Comparison of ENCODE assay signal across 18 cellular contexts in genomic region chr3:179224584-179224983, GRCh38. TPM values are rescaled to one million over a fixed set of nuclear protein-coding genes. Genes with fewer than 3 reads are reported as not detected.
DNase-seq lines count a peak whose midpoint lies in the region; ATAC-seq, FAIRE-seq and TF ChIP-seq lines count a peak whose summit lies in the region.
"Had no signal": no experiment of that assay in that cellular context is flagged by ENCODE, and none has a peak within 500 bp of the region (broad histone marks: within the 10 kb centered on the region; RNA-seq: fewer than 3 reads in every experiment).

No MANE protein-coding gene starts in this region.

- H3K36me3 Mint-ChIP-seq in T-helper 17 cell (ENCODE audit: low read depth) = no peaks in the 10 kb centered on the region
- peaks cover 6 to 63% (median 9%) of the 10 kb centered on the region in 3 donors for H3K36me3 Mint-ChIP-seq in CD8-positive, alpha-beta memory T cell

- peaks cover 2 to 10% of the 10 kb centered on the region in 2 donors for H3K36me3 ChIP-seq in small intestine (ENCODE audit: control insufficient read depth in 2 of 2, insufficient read depth in 2 of 2, low read length in 2 of 2)
- peaks cover 16% of the 10 kb centered on the region for H3K36me3 ChIP-seq in CD8-positive, alpha-beta memory T cell (ENCODE audit: insufficient read depth, low read length)

- FAIRE-seq in small intestine (lab: Jason Lieb, UNC) = peak; percentile 90
- FAIRE-seq: D721Med, H1, HTR-8/SVneo had no signal

- H3K4me1 ChIP-seq in small intestine (ENCODE audit: control insufficient read depth in 2 of 2, insufficient read depth in 1 of 2, low read depth in 1 of 2, low read length in 1 of 2) = no peaks in the 10 kb centered on the region
- no peaks in the 10 kb centered on the region for H3K4me1 ChIP-seq in CD8-positive, alpha-beta memory T cell (ENCODE audit: insufficient read depth, low read length)
- H3K4me1 ChIP-seq: BE2C, Caco-2 had no signal

- DNase-seq in T-helper 17 cell (no peak), myocyte (ENCODE audit: low read depth) (peak; percentile 79), small intestine (no peak), mucosa of gallbladder (ENCODE audit: low spot score) (no peak)
- DNase-seq in CD8-positive, alpha-beta memory T cell = no peak
- DNase-seq: ACHN; BE2C; C1 segment of cervical spinal cord; Caco-2; CD4-positive, CD25-positive, alpha-beta regulatory T cell; H9; IMR-90; KBM-7 had no signal

- no peak overlapping the region for H3K4me3 Mint-ChIP-seq in T-helper 17 cell
- no peak overlapping the region for H3K4me3 Mint-ChIP-seq in CD8-positive, alpha-beta memory T cell
- H3K4me3 Mint-ChIP-seq: CD4-positive, CD25-positive, alpha-beta regulatory T cell; H9 had no signal

- H3K27me3 Mint-ChIP-seq in T-helper 17 cell = no peaks in the 10 kb centered on the region
- no peaks in the 10 kb centered on the region for H3K27me3 Mint-ChIP-seq in CD8-positive, alpha-beta memory T cell
- H3K27me3 Mint-ChIP-seq: CD4-positive, CD25-positive, alpha-beta regulatory T cell had no signal

- no peak overlapping the region for H3K4me3 ChIP-seq in small intestine (ENCODE audit: low read depth in 1 of 2, low read length in 2 of 2)
- no peak overlapping the region for H3K4me3 ChIP-seq in CD8-positive, alpha-beta memory T cell (ENCODE audit: low read length)

- WGBS in small intestine, 3 donors = 91 to 94% (median 93%) methylated on average over 1 of the region's 1 CpG

- POLR2A ChIA-PET in CD8-positive, alpha-beta memory T cell (lab: Charles Lee) = no interaction called here

- H3K4me1 Mint-ChIP-seq in T-helper 17 cell = peaks cover 5% of the 10 kb centered on the region
- no peaks in the 10 kb centered on the region for H3K4me1 Mint-ChIP-seq in CD8-positive, alpha-beta memory T cell

- H3K27ac Mint-ChIP-seq in T-helper 17 cell = peak overlapping the region; percentile 53
- H3K27ac Mint-ChIP-seq in CD8-positive, alpha-beta memory T cell = peak overlapping the region in 4 of 8 donors; percentile 8 to 44 (median 30)

- no peaks in the 10 kb centered on the region for H3K27me3 ChIP-seq in small intestine (ENCODE audit: control insufficient read depth in 2 of 2, insufficient read depth in 2 of 2, low read length in 2 of 2)
- H3K27me3 ChIP-seq in CD8-positive, alpha-beta memory T cell (ENCODE audit: insufficient read depth, low read length, poor library complexity, severe bottlenecking) = no peaks in the 10 kb centered on the region
- H3K27me3 ChIP-seq: BE2C had no signal

- no peaks in the 10 kb centered on the region for H3K9me3 Mint-ChIP-seq in CD8-positive, alpha-beta memory T cell
- H3K9me3 Mint-ChIP-seq: CD4-positive, CD25-positive, alpha-beta regulatory T cell; H9 had no signal

- H3K9me3 ChIP-seq in T-helper 17 cell (ENCODE audit: control insufficient read depth, low read length, poor library complexity, severe bottlenecking) = no peaks in the 10 kb centered on the region
- no peaks in the 10 kb centered on the region for H3K9me3 ChIP-seq in small intestine (ENCODE audit: control insufficient read depth, low read depth)
- no peaks in the 10 kb centered on the region for H3K9me3 ChIP-seq in CD8-positive, alpha-beta memory T cell (ENCODE audit: low read length)
- H3K9me3 ChIP-seq: BE2C, Caco-2 had no signal

- ATAC-seq in GM18868 (IDR thresholded peaks at IDR 0.05; ENCODE audit: unreplicated experiment) = peak; percentile 67
- ATAC-seq in T-helper 17 cell = no peak
- no peak for ATAC-seq in SK-N-SH treated with all-trans-retinoic acid at 6 μM for 48 hours

- CTCF ChIA-PET in CD8-positive, alpha-beta memory T cell (lab: Charles Lee) = no interaction called here

- no peak overlapping the region for H3K27ac ChIP-seq in small intestine (ENCODE audit: low read depth in 1 of 2, low read length in 1 of 2)
- no peak overlapping the region for H3K27ac ChIP-seq in CD8-positive, alpha-beta memory T cell (ENCODE audit: low read depth, low read length)

TF ChIP-seq in SK-N-SH treated with all-trans-retinoic acid at 6 μM for 48 hours, 23 proteins besides CTCF, POLR2A, EP300 and RAD21:
- no peak for TF ChIP-seq CSRNP3 (CRISPR knock-in tag; IDR thresholded peaks at IDR 0.05)
- TF ChIP-seq TSHZ2 (CRISPR knock-in tag; IDR thresholded peaks at IDR 0.05) = no peak
- TF ChIP-seq ARNTL (CRISPR knock-in tag; IDR thresholded peaks at IDR 0.05; ENCODE audit: borderline replicate concordance, low read depth) = no peak
- TF ChIP-seq, protein P1, sequence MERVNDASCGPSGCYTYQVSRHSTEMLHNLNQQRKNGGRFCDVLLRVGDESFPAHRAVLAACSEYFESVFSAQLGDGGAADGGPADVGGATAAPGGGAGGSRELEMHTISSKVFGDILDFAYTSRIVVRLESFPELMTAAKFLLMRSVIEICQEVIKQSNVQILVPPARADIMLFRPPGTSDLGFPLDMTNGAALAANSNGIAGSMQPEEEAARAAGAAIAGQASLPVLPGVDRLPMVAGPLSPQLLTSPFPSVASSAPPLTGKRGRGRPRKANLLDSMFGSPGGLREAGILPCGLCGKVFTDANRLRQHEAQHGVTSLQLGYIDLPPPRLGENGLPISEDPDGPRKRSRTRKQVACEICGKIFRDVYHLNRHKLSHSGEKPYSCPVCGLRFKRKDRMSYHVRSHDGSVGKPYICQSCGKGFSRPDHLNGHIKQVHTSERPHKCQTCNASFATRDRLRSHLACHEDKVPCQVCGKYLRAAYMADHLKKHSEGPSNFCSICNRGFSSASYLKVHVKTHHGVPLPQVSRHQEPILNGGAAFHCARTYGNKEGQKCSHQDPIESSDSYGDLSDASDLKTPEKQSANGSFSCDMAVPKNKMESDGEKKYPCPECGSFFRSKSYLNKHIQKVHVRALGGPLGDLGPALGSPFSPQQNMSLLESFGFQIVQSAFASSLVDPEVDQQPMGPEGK (CRISPR knock-in tag; IDR thresholded peaks at IDR 0.05; ENCODE audit: borderline replicate concordance) = no peak
- TF ChIP-seq PPARA (CRISPR knock-in tag; IDR thresholded peaks at IDR 0.05; ENCODE audit: borderline replicate concordance) = no peak
- no peak for TF ChIP-seq CSDC2 (CRISPR knock-in tag; IDR thresholded peaks at IDR 0.05)
TF ChIP-seq in SK-N-SH treated with all-trans-retinoic acid at 6 μM for 48 hours: peak in this region for 0.

RNA-seq across cellular contexts. Expression of gene KCNMB3, which starts 26.3 kb away (rescaled TPM):
- total RNA-seq in T-helper 17 cell = 1 to 10 TPM in 1 of 2 donors, under 1 TPM in 1; 0.57 to 1.0 TPM
- total RNA-seq in myocyte = 0.47 and 1.9 TPM in 2 replicates
- polyA plus RNA-seq in myocyte (2012) = 1.1 TPM
- 1 to 10 TPM in 2 of 3 donors, under 1 TPM in 1; 0.27 to 1.6 (median 1.5) TPM for polyA plus RNA-seq in small intestine
- under 1 TPM; 0.59 to 0.71 TPM for total RNA-seq in CD8-positive, alpha-beta memory T cell
- polyA plus RNA-seq in CD8-positive, alpha-beta memory T cell = not detected
- total RNA-seq in mucosa of gallbladder = 3.1 TPM
